In genomic region chr10:79910836-79911235, GRCh38 we compare ENCODE assay signal across 24 cellular contexts. TPM values are rescaled to one million over a fixed set of nuclear protein-coding genes. Genes with fewer than 3 reads are reported as not detected.
A peak's percentile ranks its signal among the peaks of the same experiment; 100 is the strongest.
DNase-seq lines count a peak whose midpoint lies in the region; ATAC-seq, FAIRE-seq and TF ChIP-seq lines count a peak whose summit lies in the region.
"Had no signal": no experiment of that assay in that cellular context is flagged by ENCODE, and none has a peak within 500 bp of the region (broad histone marks: within the 10 kb centered on the region; RNA-seq: fewer than 3 reads in every experiment).

No MANE protein-coding gene starts in this region.

- ATAC-seq in HepG2: no peak
- ATAC-seq in left lobe of liver: peak; percentile 39
- ATAC-seq: Panc1 had no signal

- no peak for TF ChIP-seq CTCF in liver (IDR thresholded peaks at IDR 0.05; ENCODE audit: low read depth, low read length, missing input control)
- TF ChIP-seq CTCF in HepG2 (CRISPR knock-in tag; IDR thresholded peaks at IDR 0.05): no peak
- no peak for TF ChIP-seq CTCF in bronchial epithelial cell (IDR thresholded peaks at IDR 0.05; ENCODE audit: insufficient read depth, low read length, severe bottlenecking)
- TF ChIP-seq CTCF in thyroid gland (IDR thresholded peaks at IDR 0.05): no peak

- BruUV-seq in HepG2 (replicated peaks; lab: Mats Ljungman, UMichigan): no TSS peak

- CTCF ChIA-PET in HepG2 (lab: Yijun Ruan, JAX; ENCODE audit: low intra/inter-chr PET ratio, low total read pairs): no interaction called here

- DNase-seq in HepG2 (ENCODE audit: low spot score) (no peak), bronchial epithelial cell (ENCODE audit: low read depth) (no peak), left lobe of liver (ENCODE audit: low spot score) (no peak), urothelium cell line (ENCODE audit: low spot score) (no peak), thyroid gland (no peak), mesendoderm (no peak), activated gamma-delta T cell (lab: John Stamatoyannopoulos, UW) (no peak)
- DNase-seq: EL, GF-D8, MG63, NCI-H1048, NCI-H1417 treated with DMSO at 0.1 percent for 48 hours, NCI-H187, NCI-H2107, NCI-H2227 treated with DMSO at 0.1 percent for 48 hours, NCI-H510A had no signal

- H4K5ac ChIP-seq in mesendoderm (ENCODE audit: low read length): no peak overlapping the region

- POLR2A ChIA-PET in HepG2 (lab: Yijun Ruan, JAX): no interaction called here

- H3K4me2 ChIP-seq in HepG2 (ENCODE audit: low read depth, low read length) (no peak overlapping the region), mesendoderm (ENCODE audit: low read length) (no peak overlapping the region)

- no peak overlapping the region for H2BK5ac ChIP-seq in mesendoderm (ENCODE audit: low read length)

- H3K4ac ChIP-seq in mesendoderm (ENCODE audit: low read depth, low read length): no peak overlapping the region

- H3K79me1 ChIP-seq in mesendoderm (ENCODE audit: low read length): no peaks in the 10 kb centered on the region

- no peak overlapping the region for H4K8ac ChIP-seq in mesendoderm (ENCODE audit: low read depth, low read length)

- H3K36me3 ChIP-seq in liver (ENCODE audit: control insufficient read depth in 4 of 4, insufficient read depth in 3 of 4, low read depth in 1 of 4, low read length in 3 of 4): no peaks in the 10 kb centered on the region
- no peaks in the 10 kb centered on the region for H3K36me3 ChIP-seq in HepG2 (replicated peaks in 1 of 2; ENCODE audit: control insufficient read depth in 1 of 2, insufficient read depth in 2 of 2, low read length in 2 of 2)
- H3K36me3 ChIP-seq in bronchial epithelial cell (ENCODE audit: control insufficient read depth, insufficient read depth, low read length): no peaks in the 10 kb centered on the region
- no peaks in the 10 kb centered on the region for H3K36me3 ChIP-seq in thyroid gland
- no peaks in the 10 kb centered on the region for H3K36me3 ChIP-seq in mesendoderm (ENCODE audit: control insufficient read depth, insufficient read depth, low read length)
- H3K36me3 ChIP-seq: MG63, SJSA1 had no signal

- no peaks in the 10 kb centered on the region for H4K20me1 ChIP-seq in HepG2 (ENCODE audit: insufficient read depth, low read length)

- H3K27me3 ChIP-seq in liver (ENCODE audit: control insufficient read depth in 4 of 4, insufficient read depth in 4 of 4, low read length in 3 of 4): no peaks in the 10 kb centered on the region
- peaks cover 0 to 3% of the 10 kb centered on the region in 2 experiments; a peak in 1 of 5 replicates for H3K27me3 ChIP-seq in HepG2 (ENCODE audit: control insufficient read depth in 1 of 2, insufficient read depth in 2 of 2, low read length in 2 of 2)
- H3K27me3 ChIP-seq in bronchial epithelial cell (ENCODE audit: control insufficient read depth, insufficient read depth, low read length): no peaks in the 10 kb centered on the region
- H3K27me3 ChIP-seq in thyroid gland: no peaks in the 10 kb centered on the region
- H3K27me3 ChIP-seq in mesendoderm (ENCODE audit: insufficient read depth, low read length, poor library complexity): no peaks in the 10 kb centered on the region

- TF ChIP-seq RAD21 in liver (IDR thresholded peaks at IDR 0.05) (no peak), HepG2 (CRISPR knock-in tag; IDR thresholded peaks at IDR 0.05) (no peak)

- in situ Hi-C loops in HepG2 (cut with HindIII; ENCODE audit: extremely low pct_ligation_motif_present, low pct_unique_long_range_greater_than_20kb): no loop called here

- TF ChIP-seq EP300 in HepG2 (IDR thresholded peaks at IDR 0.05; ENCODE audit: low read depth in 2 of 2, low read length in 2 of 2) (no peak), HepG2 (CRISPR knock-in tag; IDR thresholded peaks at IDR 0.05; ENCODE audit: borderline replicate concordance) (no peak)

- H3K4me3 ChIP-seq in liver (ENCODE audit: low read depth in 1 of 3, low read length in 3 of 3) (peak overlapping the region in 2 of 3 donors; percentile 29 to 34), HepG2 (replicated peaks in 1 of 3; ENCODE audit: insufficient read depth in 1 of 3, low read depth in 2 of 3, low read length in 3 of 3) (no peak overlapping the region), bronchial epithelial cell (ENCODE audit: low read depth, low read length) (no peak overlapping the region), thyroid gland (replicated peaks in 1 of 3) (no peak overlapping the region), mesendoderm (ENCODE audit: low read length) (no peak overlapping the region)
- H3K4me3 ChIP-seq: MG63, SJSA1 had no signal

- no peak overlapping the region for H2BK15ac ChIP-seq in mesendoderm (replicated peaks; ENCODE audit: low read depth)

- no peak overlapping the region for H3K56ac ChIP-seq in mesendoderm (ENCODE audit: low read length)

- WGBS in liver: 46% methylated on average over 2 of the region's 2 CpGs
- WGBS in HepG2 (ENCODE audit: low lambda C conversion rate): 0% methylated on average over 2 of the region's 2 CpGs
- WGBS in thyroid gland, 2 donors: 91 to 94% methylated on average over 2 of the region's 2 CpGs
- no CpG with 5 or more reads among the region's 2 CpGs for WGBS in mesendoderm (ENCODE audit: extremely low coverage, insufficient coverage, low lambda C conversion rate)

- no peaks in the 10 kb centered on the region for H3K79me2 ChIP-seq in HepG2 (ENCODE audit: insufficient read depth, low read length)
- H3K79me2 ChIP-seq in mesendoderm (ENCODE audit: control insufficient read depth, insufficient read depth, low read length): no peaks in the 10 kb centered on the region

- H3K9ac ChIP-seq in liver (ENCODE audit: low read depth in 1 of 2, low read length in 2 of 2): peak overlapping the region; percentile 27 to 69
- H3K9ac ChIP-seq in HepG2 (ENCODE audit: insufficient read depth, low read depth, low read length): no peak overlapping the region
- no peak overlapping the region for H3K9ac ChIP-seq in mesendoderm (ENCODE audit: low read length)

- no peaks in the 10 kb centered on the region for H3K9me3 ChIP-seq in liver (ENCODE audit: control insufficient read depth in 4 of 4, low read length in 3 of 4)
- H3K9me3 ChIP-seq in HepG2 (ENCODE audit: low read length): no peaks in the 10 kb centered on the region
- no peaks in the 10 kb centered on the region for H3K9me3 ChIP-seq in thyroid gland
- H3K9me3 ChIP-seq: MG63, SJSA1 had no signal

- intact Hi-C loops in HepG2 (cut with micrococcal nuclease; ENCODE audit: unreplicated experiment) (no loop called here), thyroid gland (cut with DNase I) (no loop called here)

- H3K23ac ChIP-seq in mesendoderm (ENCODE audit: low read length): no peak overlapping the region

- H2AFZ ChIP-seq in HepG2 (ENCODE audit: low read length): no peak overlapping the region

- peaks cover 0 to 8% (median 4%) of the 10 kb centered on the region in 4 donors for H3K4me1 ChIP-seq in liver (ENCODE audit: control insufficient read depth in 4 of 4, insufficient read depth in 4 of 4, low read length in 3 of 4)
- no peaks in the 10 kb centered on the region for H3K4me1 ChIP-seq in HepG2 (ENCODE audit: insufficient read depth, low read length)
- H3K4me1 ChIP-seq in thyroid gland: no peaks in the 10 kb centered on the region
- H3K4me1 ChIP-seq in mesendoderm (ENCODE audit: control insufficient read depth, low read depth, low read length): no peaks in the 10 kb centered on the region
- H3K4me1 ChIP-seq: SJSA1 had no signal

- TF ChIP-seq POLR2A in HepG2 (IDR thresholded peaks at IDR 0.05; ENCODE audit: insufficient read depth in 1 of 2, low read depth in 2 of 2, low read length in 2 of 2): no peak
- TF ChIP-seq POLR2A in thyroid gland (IDR thresholded peaks at IDR 0.05): no peak

- H3K27ac ChIP-seq in liver (ENCODE audit: low read depth in 1 of 2, low read length in 2 of 2): peak overlapping the region; percentile 41 to 58
- no peak overlapping the region for H3K27ac ChIP-seq in HepG2 (ENCODE audit: extremely low read length, insufficient read depth, low read length)
- no peak overlapping the region for H3K27ac ChIP-seq in thyroid gland
- no peak overlapping the region for H3K27ac ChIP-seq in mesendoderm (ENCODE audit: low read depth, low read length)
- H3K27ac ChIP-seq: C4-2B, SJSA1 had no signal

- H2BK120ac ChIP-seq in mesendoderm (ENCODE audit: low read depth, low read length): no peak overlapping the region

- FAIRE-seq in HepG2 (lab: Jason Lieb, UNC) (no peak), bronchial epithelial cell (lab: Jason Lieb, UNC) (peak; percentile 50), urothelium cell line (lab: Jason Lieb, UNC) (peak; percentile 13)
- FAIRE-seq: A204.1, D721Med had no signal

- H2AK5ac ChIP-seq in mesendoderm (ENCODE audit: low read length): no peak overlapping the region

- H3K18ac ChIP-seq in mesendoderm (ENCODE audit: low read length): no peak overlapping the region

TF ChIP-seq in HepG2, 621 proteins besides CTCF, POLR2A, EP300 and RAD21 (continues in another document):
- TF ChIP-seq CEBPB (IDR thresholded peaks at IDR 0.05; ENCODE audit: borderline replicate concordance, low read depth, low read length): no peak

RNA-seq across cellular contexts. Expression of gene SFTPD, which starts 38.1 kb away (rescaled TPM):
- total RNA-seq in liver: under 1 TPM in 1 of 2 donors, not detected in 1; 0.17 TPM
- polyA plus RNA-seq in liver: under 1 TPM; 0.47 to 0.60 TPM
- total RNA-seq in HepG2 (2016; rRNA removed; fragmentation: Illumina TruSeq; extraction: Trizol): not detected in 2 replicates
- total RNA-seq in HepG2 (2016; cell fraction: cytosol; rRNA removed; fragmentation: Illumina TruSeq; extraction: Trizol; ENCODE audit: low read depth): not detected in 2 replicates
- total RNA-seq in HepG2 (2016; cell fraction: insoluble cytoplasmic fraction; rRNA removed; fragmentation: Illumina TruSeq; extraction: Trizol): not detected in 2 replicates
- not detected in 2 replicates for total RNA-seq in HepG2 (2016; cell fraction: membrane; rRNA removed; fragmentation: Illumina TruSeq; extraction: Trizol)
- total RNA-seq in HepG2 (2016; cell fraction: nucleus; rRNA removed; fragmentation: Illumina TruSeq; extraction: Trizol): not detected in 2 replicates
- not detected in 2 replicates for polyA plus RNA-seq in HepG2 (2011; rRNA removed)
- polyA plus RNA-seq in HepG2 (2011; cell fraction: cytosol; rRNA removed): not detected in 2 replicates
- not detected in 2 replicates for polyA plus RNA-seq in HepG2 (2011; cell fraction: nucleus; rRNA removed)
- polyA plus RNA-seq in HepG2 (2012): not detected in 2 replicates
- polyA plus RNA-seq in HepG2 (2016; cell fraction: cytosol; fragmentation: Illumina TruSeq; extraction: Trizol; ENCODE audit: low read depth): not detected in 2 replicates
- polyA plus RNA-seq in HepG2 (2016; cell fraction: insoluble cytoplasmic fraction; fragmentation: Illumina TruSeq; extraction: Trizol; ENCODE audit: low read depth): not detected in 2 replicates
- polyA plus RNA-seq in HepG2 (2016; cell fraction: membrane; fragmentation: Illumina TruSeq; extraction: Trizol; ENCODE audit: low read depth): not detected in 2 replicates
- not detected in 2 replicates for polyA plus RNA-seq in HepG2 (2016; cell fraction: nucleus; fragmentation: Illumina TruSeq; extraction: Trizol; ENCODE audit: insufficient read depth, low read depth)
- polyA minus RNA-seq in HepG2 (2011; rRNA and poly(A)+ RNA removed; ENCODE audit: low replicate concordance): not detected in 2 replicates
- polyA minus RNA-seq in HepG2 (2011; cell fraction: cytosol; rRNA and poly(A)+ RNA removed): not detected in 2 replicates
- polyA minus RNA-seq in HepG2 (2011; cell fraction: nucleus; rRNA and poly(A)+ RNA removed): not detected in 2 replicates
- total RNA-seq in bronchial epithelial cell: 0.77 and 0.79 TPM in 2 replicates
- 0.73 TPM for total RNA-seq in left lobe of liver
- 10 to 100 TPM in 1 of 4 donors, 1 to 10 TPM in 3; 3.0 to 10.8 (median 5.7) TPM for total RNA-seq in thyroid gland
- polyA plus RNA-seq in mesendoderm (2013, experiment 1 of 2): 1.00 TPM
- polyA plus RNA-seq in mesendoderm (2013, experiment 2 of 2): 0.84 TPM
- total RNA-seq: H4, LHCN-M2 had no signal

Comparison
In these comparisons a context has a peak if more than half of its experiments do, and no peak if none do; other contexts are left out.
1. H3K27ac ChIP-seq: peak in liver (2 of 2); none in HepG2 (single experiment), thyroid gland (0 of 3) and mesendoderm (single experiment).
2. H3K4me3 ChIP-seq: peak in liver (2 of 3); none in HepG2 (0 of 3), bronchial epithelial cell (single experiment), thyroid gland (0 of 3) and mesendoderm (single experiment).
3. H3K9ac ChIP-seq: peak in liver (2 of 2); none in HepG2 (single experiment) and mesendoderm (single experiment).